Comparison of ENCODE assay signal across 9 cellular contexts in the genomic region with DNA sequence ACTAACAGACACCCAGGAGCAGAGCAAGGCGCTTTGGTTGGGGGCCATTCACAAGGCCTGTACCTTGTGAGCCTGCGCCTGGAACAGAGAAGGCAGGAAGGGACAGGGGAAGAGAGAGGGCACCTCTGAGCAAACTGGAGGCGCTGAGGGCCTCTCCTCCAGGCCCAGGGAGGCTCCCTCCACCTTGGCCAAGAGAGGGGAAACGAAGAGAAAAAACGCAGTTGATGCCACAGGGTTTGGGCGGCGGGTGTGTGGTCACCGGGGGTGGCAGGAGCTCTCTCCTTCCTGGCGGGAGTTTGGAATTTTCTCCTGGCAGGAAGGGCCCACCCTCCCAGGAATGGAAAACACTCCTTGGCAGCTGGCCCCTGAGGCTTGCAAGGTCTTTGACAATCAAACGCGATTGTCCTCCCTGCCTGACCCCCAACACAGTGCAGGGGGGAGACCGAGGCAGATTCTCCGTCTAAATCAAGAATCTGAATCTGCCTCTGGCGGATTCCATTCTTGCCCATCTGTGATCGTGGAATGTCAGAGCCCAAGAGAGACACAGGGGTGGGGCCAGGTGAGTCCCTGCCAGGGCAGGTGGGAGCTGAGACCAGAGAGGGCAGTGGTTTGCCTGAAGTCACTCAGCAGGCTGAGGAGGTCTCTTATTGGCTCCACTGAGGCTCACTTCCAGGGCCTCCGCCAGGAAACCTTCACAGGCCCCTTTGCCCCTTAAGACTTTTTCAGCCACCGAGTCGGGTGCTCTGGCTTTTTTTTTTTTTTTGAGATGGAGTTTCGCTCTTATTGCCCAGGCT. TPM values are rescaled to one million over a fixed set of nuclear protein-coding genes. Genes with fewer than 3 reads are reported as not detected.
A peak's percentile ranks its signal among the peaks of the same experiment; 100 is the strongest.
DNase-seq lines count a peak whose midpoint lies in the region; ATAC-seq and TF ChIP-seq lines count a peak whose summit lies in the region.
"Had no signal": no experiment of that assay in that cellular context is flagged by ENCODE, and none has a peak within 500 bp of the region (broad histone marks: within the 10 kb centered on the region; RNA-seq: fewer than 3 reads in every experiment).

No MANE protein-coding gene starts in this region.

- H3K9me3 ChIP-seq in HUES6 (ENCODE audit: control insufficient read depth, insufficient read depth, low read depth, low read length) (peaks cover 2% of the 10 kb centered on the region; the same call in 1 of the 2 replicates), body of pancreas (no peaks in the 10 kb centered on the region), lower lobe of right lung (no peaks in the 10 kb centered on the region), tibial artery (no peaks in the 10 kb centered on the region)

- intact Hi-C loops in body of pancreas (cut with DNase I): no loop called here
- intact Hi-C loops in lower lobe of right lung (cut with DNase I): no loop called here
- intact Hi-C loops in tibial artery (cut with DNase I; ENCODE audit: low total_unique reads): no loop called here

- DNase-seq in body of pancreas (peak in 1 of 4 donors; percentile 37), lower lobe of right lung (no peak), tibial artery (no peak), NCI-H774 (lab: John Stamatoyannopoulos, UW) (no peak)
- DNase-seq: amygdala; stimulated activated CD4-positive, alpha-beta T cell treated with anti-CD3 and anti-CD28 coated beads, Interleukin-4, amount 100 ng/mL, for 4 hours had no signal

- H3K27me3 ChIP-seq in HUES6 (ENCODE audit: control insufficient read depth, insufficient read depth, low read length) (no peaks in the 10 kb centered on the region), body of pancreas (no peaks in the 10 kb centered on the region), lower lobe of right lung (ENCODE audit: low read depth) (no peaks in the 10 kb centered on the region), tibial artery (no peaks in the 10 kb centered on the region)

- 68 to 73% methylated on average over 9 to 19 of the region's 19 CpGs for WGBS in body of pancreas, 2 donors

- H3K4me3 ChIP-seq in HUES6 (ENCODE audit: low read depth, low read length) (no peak overlapping the region), body of pancreas (no peak overlapping the region), lower lobe of right lung (no peak overlapping the region), tibial artery (no peak overlapping the region)

- no peak for TF ChIP-seq POLR2A in body of pancreas (IDR thresholded peaks at IDR 0.05)

- ATAC-seq in body of pancreas: no peak
- no peak for ATAC-seq in lower lobe of right lung
- ATAC-seq in GM21717 (IDR thresholded peaks at IDR 0.05; ENCODE audit: unreplicated experiment): no peak
- no peak for ATAC-seq in HG03097 (IDR thresholded peaks at IDR 0.05; ENCODE audit: low FRiP score, unreplicated experiment)

- TF ChIP-seq CTCF in body of pancreas (IDR thresholded peaks at IDR 0.05) (no peak), lower lobe of right lung (IDR thresholded peaks at IDR 0.05) (no peak), tibial artery (IDR thresholded peaks at IDR 0.05) (no peak)

- H3K4me1 ChIP-seq in HUES6 (ENCODE audit: control insufficient read depth, insufficient read depth, low read length): peaks cover 39% of the 10 kb centered on the region
- peaks cover 59% of the 10 kb centered on the region for H3K4me1 ChIP-seq in body of pancreas
- peaks cover 49% of the 10 kb centered on the region for H3K4me1 ChIP-seq in lower lobe of right lung
- H3K4me1 ChIP-seq in tibial artery: peaks cover 4 to 45% (median 37%) of the 10 kb centered on the region in 4 donors

- H3K9ac ChIP-seq in HUES6 (ENCODE audit: low read length): peak overlapping the region; percentile 39

- H3K27ac ChIP-seq in HUES6 (ENCODE audit: low read depth, low read length): no peak overlapping the region; the same call in 1 of the 2 replicates
- H3K27ac ChIP-seq in body of pancreas: peak overlapping the region; percentile 52 to 75 (median 68)
- H3K27ac ChIP-seq in lower lobe of right lung: peak overlapping the region; percentile 60
- H3K27ac ChIP-seq in tibial artery: peak overlapping the region; percentile 33 to 73

- no peaks in the 10 kb centered on the region for H3K36me3 ChIP-seq in HUES6 (ENCODE audit: control insufficient read depth, insufficient read depth, low read length)
- no peaks in the 10 kb centered on the region for H3K36me3 ChIP-seq in body of pancreas (replicated peaks in 1 of 2; ENCODE audit: insufficient read depth in 1 of 2, low read depth in 2 of 2)
- H3K36me3 ChIP-seq in lower lobe of right lung: no peaks in the 10 kb centered on the region
- H3K36me3 ChIP-seq in tibial artery: no peaks in the 10 kb centered on the region

RNA-seq across cellular contexts. Expression of a gene that starts 21.0 kb away (rescaled TPM):
- total RNA-seq in body of pancreas (1,000 to 10,000 TPM; 1,625 to 1,893 TPM), lower lobe of right lung (1,467 TPM)

RNA-seq across cellular contexts. Expression of a gene that starts 51.4 kb away (rescaled TPM):
- 10 to 100 TPM; 15.2 to 35.0 TPM for total RNA-seq in body of pancreas
- total RNA-seq in lower lobe of right lung: 13.4 TPM

RNA-seq across cellular contexts. Expression of a gene that starts 53.6 kb away (rescaled TPM):
- total RNA-seq in body of pancreas (10 to 100 TPM in 1 of 2 donors, 1 to 10 TPM in 1; 7.0 to 15.8 TPM), lower lobe of right lung (30.5 TPM)
